ENCODE assay signal across 33 cellular contexts in the genomic region with DNA sequence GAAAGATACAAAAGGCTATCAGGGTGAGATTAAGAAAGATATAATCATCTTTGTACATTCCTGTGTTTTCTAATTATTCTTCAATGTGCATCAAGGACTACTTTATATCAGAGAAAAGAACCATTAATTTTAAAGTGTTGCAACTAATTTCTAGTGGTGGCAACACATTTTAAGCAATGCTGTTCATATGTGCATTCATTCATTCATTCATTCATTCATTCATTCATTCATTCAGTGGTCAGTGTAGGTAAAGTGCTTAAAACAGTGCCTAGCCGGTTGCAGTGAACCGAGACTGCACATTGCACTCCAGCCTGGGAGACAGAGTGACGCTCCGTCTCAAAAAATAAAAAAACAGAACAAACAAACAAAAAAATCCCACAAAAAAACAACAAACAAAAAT.
"Had no signal": no experiment of that assay in that cellular context is flagged by ENCODE, and none has a peak within 500 bp of the region (broad histone marks: within the 10 kb centered on the region; RNA-seq: fewer than 3 reads in every experiment).

No MANE protein-coding gene starts in this region.

- ATAC-seq: activated CD8-positive, alpha-beta T cell treated with anti-CD3 and anti-CD28 coated beads for 36 hours; activated naive CD4-positive, alpha-beta T cell treated with anti-CD3 and anti-CD28 coated beads, Interleukin-2, amount 50 U/mL, for 72 hours; activated T-cell treated with anti-CD3 and anti-CD28 coated beads, Interleukin-2, amount 50 U/mL, for 4 hours; activated T-cell treated with anti-CD3 and anti-CD28 coated beads, Interleukin-2, amount 50 U/mL, for 72 hours; activated T-helper 17 cell treated with anti-CD3 and anti-CD28 coated beads, Interleukin-2, amount 50 U/mL, for 72 hours; body of pancreas had no signal

- H3K36me3 ChIP-seq: adrenal gland, brain microvascular endothelial cell, breast epithelium had no signal

- H3K4me3 ChIP-seq: adrenal gland, body of pancreas, breast epithelium had no signal

- H3K4me1 ChIP-seq: adrenal gland, body of pancreas, breast epithelium had no signal

- H3K9me3 ChIP-seq: adrenal gland, body of pancreas, breast epithelium had no signal

- H3K27me3 ChIP-seq: body of pancreas, brain microvascular endothelial cell had no signal

- DNase-seq: activated B cell treated with CpG ODN at 0.5 μM for 24 hours; activated CD4-positive, alpha-beta memory T cell treated with anti-CD3 and anti-CD28 coated beads for 36 hours; activated CD4-positive, alpha-beta T cell treated with anti-CD3 and anti-CD28 coated beads for 4 hours; activated CD4-positive, alpha-beta T cell treated with anti-CD3 and anti-CD28 coated beads, Interleukin-2, amount 10 ng/mL, durations not matched to agents 24 days and 14 days; activated CD4-positive, alpha-beta T cell treated with anti-CD3 and anti-CD28 coated beads, Interleukin-2, amount 50 U/mL, for 1 hour; activated CD4-positive, alpha-beta T cell treated with anti-CD3 and anti-CD28 coated beads, Interleukin-2, amount 50 U/mL, for 4 hours; activated CD4-positive, CD25-positive, alpha-beta regulatory T cell treated with anti-CD3 and anti-CD28 coated beads, Interleukin-2, amount 50 U/mL, for 72 hours; activated CD8-positive, alpha-beta memory T cell treated with anti-CD3 and anti-CD28 coated beads, Interleukin-2, amount 50 U/mL, for 4 hours; activated CD8-positive, alpha-beta T cell treated with anti-CD3 and anti-CD28 coated beads for 36 hours; activated effector memory CD4-positive, alpha-beta T cell treated with anti-CD3 and anti-CD28 coated beads, Interleukin-2, amount 50 U/mL, for 16 hours; activated gamma-delta T cell treated with Interleukin-2 at 50 U/mL for 16 hours; activated naive CD4-positive, alpha-beta T cell; activated naive CD4-positive, alpha-beta T cell treated with anti-CD3 and anti-CD28 coated beads for 36 hours; activated naive CD4-positive, alpha-beta T cell treated with anti-CD3 and anti-CD28 coated beads, Interleukin-2, amount 50 U/mL, for 16 hours; activated naive CD8-positive, alpha-beta T cell treated with anti-CD3 and anti-CD28 coated beads for 36 hours; activated T-cell treated with anti-CD3 and anti-CD28 coated beads for 4 hours; activated T-cell treated with anti-CD3 and anti-CD28 coated beads, Interleukin-2, amount 50 U/mL, for 1 hour; activated T-cell treated with anti-CD3 and anti-CD28 coated beads, Interleukin-2, amount 50 U/mL, for 4 hours; activated T-cell treated with anti-CD3 and anti-CD28 coated beads, Interleukin-2, amount 50 U/mL, for 72 hours; amniotic stem cell; aorta; body of pancreas; brain microvascular endothelial cell; caudate nucleus; T-helper 1 cell; T-helper 2 cell; T-helper 9 cell had no signal

- FAIRE-seq: astrocyte, TTC549 had no signal

- H3K27ac ChIP-seq: adrenal gland, body of pancreas, brain microvascular endothelial cell, breast epithelium had no signal
